8 cellular contexts compared by ENCODE assay signal in the genomic region with DNA sequence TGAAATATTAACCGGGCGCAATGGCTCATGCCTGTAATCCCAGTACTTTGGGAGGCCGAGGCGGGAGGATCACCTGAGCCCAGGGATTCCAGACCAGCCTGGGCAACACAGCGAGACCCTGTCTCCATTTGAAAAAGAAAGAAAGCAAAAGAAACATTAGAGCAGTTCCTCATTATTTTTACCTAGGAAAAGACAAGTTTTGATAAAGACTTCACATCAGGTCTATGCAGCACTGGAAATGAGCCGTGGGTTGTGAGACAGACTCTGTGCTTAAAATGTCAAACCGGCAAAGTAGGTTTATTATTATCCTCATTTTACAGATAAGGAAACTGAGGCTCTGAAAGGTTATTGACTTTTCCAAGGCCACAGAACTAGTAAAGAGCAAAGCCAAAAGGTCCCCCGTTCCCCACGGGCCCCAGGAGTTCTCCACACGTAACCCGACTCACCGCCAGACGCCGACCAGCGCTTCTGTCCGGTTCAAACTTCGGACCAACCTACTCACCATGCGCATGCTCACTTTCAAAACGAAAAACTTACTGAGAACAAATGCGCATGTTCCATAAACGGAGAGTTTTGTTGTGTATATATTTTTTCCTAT. TPM values are rescaled to one million over a fixed set of nuclear protein-coding genes. Genes with fewer than 3 reads are reported as not detected.
DNase-seq lines count a peak whose midpoint lies in the region; ATAC-seq and TF ChIP-seq lines count a peak whose summit lies in the region.

No MANE protein-coding gene starts in this region.

- POLR2A ChIA-PET in activated B cell treated with CpG ODN at 0.5 μM for 24 hours (lab: Charles Lee), result interaction anchor here (0.5 to 2.6 kb wide), 12 partner anchors 45 to 1261 kb away, joined by 3 to 13 read pairs (median 6); a partner anchor contains a TSS

- CTCF ChIA-PET in activated B cell treated with CpG ODN at 0.5 μM for 24 hours (lab: Charles Lee), result interaction anchor here (0.9 to 1.5 kb wide), 4 partner anchors 22 to 185 kb away, joined by 3 to 5 read pairs (median 4); a partner anchor contains a TSS

- peaks cover 36% of the 10 kb centered on the region for H3K36me3 Mint-ChIP-seq in activated B cell treated with CpG ODN at 0.5 μM for 24 hours (ENCODE audit: low read depth)
- peaks cover 10% of the 10 kb centered on the region for H3K36me3 Mint-ChIP-seq in progenitor cell of endocrine pancreas (ENCODE audit: insufficient read depth)

- peaks cover 6% of the 10 kb centered on the region for H3K4me1 ChIP-seq in foreskin keratinocyte

- no peak for TF ChIP-seq CTCF in activated B cell treated with CpG ODN at 0.5 μM for 24 hours (IDR thresholded peaks at IDR 0.05)
- no peak for TF ChIP-seq CTCF in foreskin keratinocyte (conservative IDR thresholded peaks at IDR 0.05)
- TF ChIP-seq CTCF in progenitor cell of endocrine pancreas (IDR thresholded peaks at IDR 0.05; ENCODE audit: unreplicated experiment), result no peak
- TF ChIP-seq CTCF in GM13976 (IDR thresholded peaks at IDR 0.05; ENCODE audit: borderline replicate concordance, control extremely low read depth, extremely low read depth, insufficient read depth, missing control alignments), result no peak

- H3K27me3 Mint-ChIP-seq in activated B cell treated with CpG ODN at 0.5 μM for 24 hours (no peaks in the 10 kb centered on the region), progenitor cell of endocrine pancreas (no peaks in the 10 kb centered on the region)

- H3K4me3 Mint-ChIP-seq in activated B cell treated with CpG ODN at 0.5 μM for 24 hours (peak overlapping the region; percentile 99), progenitor cell of endocrine pancreas (ENCODE audit: low read depth) (peak overlapping the region; percentile 99)

- peak overlapping the region; percentile 98 for H3K27ac Mint-ChIP-seq in activated B cell treated with CpG ODN at 0.5 μM for 24 hours
- H3K27ac Mint-ChIP-seq in progenitor cell of endocrine pancreas, result peak overlapping the region; percentile 99

- no peak for DNase-seq in activated B cell treated with CpG ODN at 0.5 μM for 24 hours
- no peak for DNase-seq in foreskin keratinocyte
- DNase-seq in progenitor cell of endocrine pancreas (ENCODE audit: low spot score, unreplicated experiment), result no peak
- DNase-seq in GM13976 (ENCODE audit: low spot score), result no peak
- no peak for DNase-seq in DMS53 treated with DMSO at 0.1 percent for 48 hours (lab: John Stamatoyannopoulos, UW; ENCODE audit: unreplicated experiment)
- no peak for DNase-seq in stimulated activated CD8-positive, alpha-beta memory T cell treated with anti-CD3 and anti-CD28 coated beads, Interleukin-4, amount 100 ng/mL, for 48 hours

- H3K4me1 Mint-ChIP-seq in activated B cell treated with CpG ODN at 0.5 μM for 24 hours (peaks cover 43% of the 10 kb centered on the region), progenitor cell of endocrine pancreas (ENCODE audit: low read depth) (peaks cover 20% of the 10 kb centered on the region)

- in situ Hi-C loops in GM13976 (cut with MboI; ENCODE audit: low sequenced_read_pairs, unreplicated experiment), result no loop called here

- H3K27me3 ChIP-seq in foreskin keratinocyte, result no peaks in the 10 kb centered on the region

- no peaks in the 10 kb centered on the region for H3K9me3 Mint-ChIP-seq in activated B cell treated with CpG ODN at 0.5 μM for 24 hours
- H3K9me3 Mint-ChIP-seq in progenitor cell of endocrine pancreas (ENCODE audit: low read depth), result no peaks in the 10 kb centered on the region

- ATAC-seq in GM19328 (IDR thresholded peaks at IDR 0.05; ENCODE audit: unreplicated experiment) (peak; percentile 40), HG03064 (IDR thresholded peaks at IDR 0.05; ENCODE audit: low read depth, unreplicated experiment) (peak; percentile 47), activated B cell treated with CpG ODN at 0.5 μM for 24 hours (ENCODE audit: low read depth) (peak; percentile 49), foreskin keratinocyte (peak; percentile 56)

- H3K27ac ChIP-seq in foreskin keratinocyte, result peak overlapping the region; percentile 49

- intact Hi-C loops in activated B cell treated with CpG ODN at 0.5 μM for 24 hours (cut with micrococcal nuclease), result loop anchor here (1.0 to 5.0 kb wide), 5 partner anchors 56 to 1374 kb away; a partner anchor contains a TSS

RNA-seq across cellular contexts. Expression of a gene that starts 0.4 kb away (rescaled TPM):
- total RNA-seq in activated B cell treated with CpG ODN at 0.5 μM for 24 hours, result 10.5 and 15.1 TPM in 2 replicates
- 4.5 and 6.3 TPM in 2 replicates for total RNA-seq in foreskin keratinocyte
- polyA plus RNA-seq in foreskin keratinocyte, result 2.9 and 4.0 TPM in 2 replicates
- 31.7 and 31.8 TPM in 2 replicates for total RNA-seq in progenitor cell of endocrine pancreas

RNA-seq across cellular contexts. Expression of a gene that starts 0.6 kb away (rescaled TPM):
- total RNA-seq in activated B cell treated with CpG ODN at 0.5 μM for 24 hours (57.7 and 63.0 TPM in 2 replicates), foreskin keratinocyte (18.0 and 20.1 TPM in 2 replicates), progenitor cell of endocrine pancreas (48.9 and 53.8 TPM in 2 replicates)
- polyA plus RNA-seq in foreskin keratinocyte, result 8.7 and 10.4 TPM in 2 replicates
